1 cellular context compared by ENCODE assay signal in genomic region chr7:47580175-47580701, GRCh38.
TF ChIP-seq lines count a peak whose summit lies in the region.

No MANE protein-coding gene starts in this region.

TF ChIP-seq in HepG2, 621 proteins besides CTCF, POLR2A, EP300 and RAD21 (continued from another document and continues in another):
- TF ChIP-seq ATF4 (CRISPR knock-in tag; IDR thresholded peaks at IDR 0.05): no peak
- TF ChIP-seq, protein P1, sequence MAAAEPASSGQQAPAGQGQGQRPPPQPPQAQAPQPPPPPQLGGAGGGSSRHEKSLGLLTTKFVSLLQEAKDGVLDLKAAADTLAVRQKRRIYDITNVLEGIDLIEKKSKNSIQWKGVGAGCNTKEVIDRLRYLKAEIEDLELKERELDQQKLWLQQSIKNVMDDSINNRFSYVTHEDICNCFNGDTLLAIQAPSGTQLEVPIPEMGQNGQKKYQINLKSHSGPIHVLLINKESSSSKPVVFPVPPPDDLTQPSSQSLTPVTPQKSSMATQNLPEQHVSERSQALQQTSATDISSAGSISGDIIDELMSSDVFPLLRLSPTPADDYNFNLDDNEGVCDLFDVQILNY (CRISPR knock-in tag; conservative IDR thresholded peaks at IDR 0.05): no peak
- no peak for TF ChIP-seq ZNF703 (CRISPR knock-in tag; IDR thresholded peaks at IDR 0.05; ENCODE audit: borderline replicate concordance)
- TF ChIP-seq CHD4 (IDR thresholded peaks at IDR 0.05; ENCODE audit: borderline replicate concordance, low read length): peak; percentile 89; the same call in 1 of the 2 replicates
- no peak for TF ChIP-seq ZFP36L2 (CRISPR knock-in tag; IDR thresholded peaks at IDR 0.05)
- TF ChIP-seq ZNF572 (CRISPR knock-in tag; IDR thresholded peaks at IDR 0.05): no peak
- no peak for TF ChIP-seq KMT2B (CRISPR knock-in tag; IDR thresholded peaks at IDR 0.05)
- no peak for TF ChIP-seq ZSCAN5A (CRISPR knock-in tag; IDR thresholded peaks at IDR 0.05; ENCODE audit: borderline replicate concordance)
- no peak for TF ChIP-seq KAT7 (CRISPR knock-in tag; IDR thresholded peaks at IDR 0.05; ENCODE audit: borderline replicate concordance)
- TF ChIP-seq ZFP62 (CRISPR knock-in tag; IDR thresholded peaks at IDR 0.05): no peak
- TF ChIP-seq ZNF883 (CRISPR knock-in tag; IDR thresholded peaks at IDR 0.05; ENCODE audit: not compliant biosample characterization): no peak
- no peak for TF ChIP-seq MLLT10 (CRISPR knock-in tag; IDR thresholded peaks at IDR 0.05)
- no peak for TF ChIP-seq ZNF367 (CRISPR knock-in tag; IDR thresholded peaks at IDR 0.05; ENCODE audit: borderline replicate concordance)
- TF ChIP-seq, protein P2, sequence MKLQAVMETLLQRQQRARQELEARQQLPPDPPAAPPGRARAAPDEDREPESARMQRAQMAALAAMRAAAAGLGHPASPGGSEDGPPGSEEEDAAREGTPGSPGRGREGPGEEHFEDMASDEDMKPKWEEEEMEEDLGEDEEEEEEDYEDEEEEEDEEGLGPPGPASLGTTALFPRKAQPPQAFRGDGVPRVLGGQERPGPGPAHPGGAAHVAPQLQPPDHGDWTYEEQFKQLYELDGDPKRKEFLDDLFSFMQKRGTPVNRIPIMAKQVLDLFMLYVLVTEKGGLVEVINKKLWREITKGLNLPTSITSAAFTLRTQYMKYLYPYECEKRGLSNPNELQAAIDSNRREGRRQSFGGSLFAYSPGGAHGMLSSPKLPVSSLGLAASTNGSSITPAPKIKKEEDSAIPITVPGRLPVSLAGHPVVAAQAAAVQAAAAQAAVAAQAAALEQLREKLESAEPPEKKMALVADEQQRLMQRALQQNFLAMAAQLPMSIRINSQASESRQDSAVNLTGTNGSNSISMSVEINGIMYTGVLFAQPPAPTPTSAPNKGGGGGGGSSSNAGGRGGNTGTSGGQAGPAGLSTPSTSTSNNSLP (IDR thresholded peaks at IDR 0.05; ENCODE audit: low read depth, low read length): 0 out of 2 replicates have a peak, but pooled peaks have one; percentile 46
- TF ChIP-seq NFYB (CRISPR knock-in tag; IDR thresholded peaks at IDR 0.05): no peak
- no peak for TF ChIP-seq EED (CRISPR knock-in tag; IDR thresholded peaks at IDR 0.05)
- no peak for TF ChIP-seq ZNF253 (CRISPR knock-in tag; IDR thresholded peaks at IDR 0.05; ENCODE audit: borderline replicate concordance)
- TF ChIP-seq ZNF235 (CRISPR knock-in tag; IDR thresholded peaks at IDR 0.05; ENCODE audit: borderline replicate concordance): no peak
- no peak for TF ChIP-seq NAIF1 (CRISPR knock-in tag; IDR thresholded peaks at IDR 0.05; ENCODE audit: borderline replicate concordance)
- TF ChIP-seq, protein P3, sequence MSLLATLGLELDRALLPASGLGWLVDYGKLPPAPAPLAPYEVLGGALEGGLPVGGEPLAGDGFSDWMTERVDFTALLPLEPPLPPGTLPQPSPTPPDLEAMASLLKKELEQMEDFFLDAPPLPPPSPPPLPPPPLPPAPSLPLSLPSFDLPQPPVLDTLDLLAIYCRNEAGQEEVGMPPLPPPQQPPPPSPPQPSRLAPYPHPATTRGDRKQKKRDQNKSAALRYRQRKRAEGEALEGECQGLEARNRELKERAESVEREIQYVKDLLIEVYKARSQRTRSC (CRISPR knock-in tag; IDR thresholded peaks at IDR 0.05; ENCODE audit: low read depth): no peak
- TF ChIP-seq, protein P4, sequence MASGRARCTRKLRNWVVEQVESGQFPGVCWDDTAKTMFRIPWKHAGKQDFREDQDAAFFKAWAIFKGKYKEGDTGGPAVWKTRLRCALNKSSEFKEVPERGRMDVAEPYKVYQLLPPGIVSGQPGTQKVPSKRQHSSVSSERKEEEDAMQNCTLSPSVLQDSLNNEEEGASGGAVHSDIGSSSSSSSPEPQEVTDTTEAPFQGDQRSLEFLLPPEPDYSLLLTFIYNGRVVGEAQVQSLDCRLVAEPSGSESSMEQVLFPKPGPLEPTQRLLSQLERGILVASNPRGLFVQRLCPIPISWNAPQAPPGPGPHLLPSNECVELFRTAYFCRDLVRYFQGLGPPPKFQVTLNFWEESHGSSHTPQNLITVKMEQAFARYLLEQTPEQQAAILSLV (CRISPR knock-in tag; IDR thresholded peaks at IDR 0.05; ENCODE audit: borderline replicate concordance): no peak
- TF ChIP-seq SMAD9 (CRISPR knock-in tag; IDR thresholded peaks at IDR 0.05): no peak
- TF ChIP-seq, protein P5, sequence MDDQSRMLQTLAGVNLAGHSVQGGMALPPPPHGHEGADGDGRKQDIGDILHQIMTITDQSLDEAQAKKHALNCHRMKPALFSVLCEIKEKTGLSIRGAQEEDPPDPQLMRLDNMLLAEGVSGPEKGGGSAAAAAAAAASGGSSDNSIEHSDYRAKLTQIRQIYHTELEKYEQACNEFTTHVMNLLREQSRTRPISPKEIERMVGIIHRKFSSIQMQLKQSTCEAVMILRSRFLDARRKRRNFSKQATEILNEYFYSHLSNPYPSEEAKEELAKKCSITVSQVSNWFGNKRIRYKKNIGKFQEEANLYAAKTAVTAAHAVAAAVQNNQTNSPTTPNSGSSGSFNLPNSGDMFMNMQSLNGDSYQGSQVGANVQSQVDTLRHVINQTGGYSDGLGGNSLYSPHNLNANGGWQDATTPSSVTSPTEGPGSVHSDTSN (CRISPR knock-in tag; IDR thresholded peaks at IDR 0.05; ENCODE audit: borderline replicate concordance): no peak
- no peak for TF ChIP-seq REPIN1 (CRISPR knock-in tag; IDR thresholded peaks at IDR 0.05; ENCODE audit: borderline replicate concordance, low read depth)
- TF ChIP-seq, protein P6, sequence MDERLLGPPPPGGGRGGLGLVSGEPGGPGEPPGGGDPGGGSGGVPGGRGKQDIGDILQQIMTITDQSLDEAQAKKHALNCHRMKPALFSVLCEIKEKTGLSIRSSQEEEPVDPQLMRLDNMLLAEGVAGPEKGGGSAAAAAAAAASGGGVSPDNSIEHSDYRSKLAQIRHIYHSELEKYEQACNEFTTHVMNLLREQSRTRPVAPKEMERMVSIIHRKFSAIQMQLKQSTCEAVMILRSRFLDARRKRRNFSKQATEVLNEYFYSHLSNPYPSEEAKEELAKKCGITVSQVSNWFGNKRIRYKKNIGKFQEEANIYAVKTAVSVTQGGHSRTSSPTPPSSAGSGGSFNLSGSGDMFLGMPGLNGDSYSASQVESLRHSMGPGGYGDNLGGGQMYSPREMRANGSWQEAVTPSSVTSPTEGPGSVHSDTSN (CRISPR knock-in tag; IDR thresholded peaks at IDR 0.05): no peak
- TF ChIP-seq MYC (CRISPR knock-in tag; IDR thresholded peaks at IDR 0.05; ENCODE audit: borderline replicate concordance): no peak
- no peak for TF ChIP-seq MXD3 (CRISPR knock-in tag; IDR thresholded peaks at IDR 0.05)
- no peak for TF ChIP-seq JARID2 (CRISPR knock-in tag; IDR thresholded peaks at IDR 0.05; ENCODE audit: insufficient replicate concordance)
- TF ChIP-seq TRIM22 (IDR thresholded peaks at IDR 0.05): no peak
- TF ChIP-seq, protein P7, sequence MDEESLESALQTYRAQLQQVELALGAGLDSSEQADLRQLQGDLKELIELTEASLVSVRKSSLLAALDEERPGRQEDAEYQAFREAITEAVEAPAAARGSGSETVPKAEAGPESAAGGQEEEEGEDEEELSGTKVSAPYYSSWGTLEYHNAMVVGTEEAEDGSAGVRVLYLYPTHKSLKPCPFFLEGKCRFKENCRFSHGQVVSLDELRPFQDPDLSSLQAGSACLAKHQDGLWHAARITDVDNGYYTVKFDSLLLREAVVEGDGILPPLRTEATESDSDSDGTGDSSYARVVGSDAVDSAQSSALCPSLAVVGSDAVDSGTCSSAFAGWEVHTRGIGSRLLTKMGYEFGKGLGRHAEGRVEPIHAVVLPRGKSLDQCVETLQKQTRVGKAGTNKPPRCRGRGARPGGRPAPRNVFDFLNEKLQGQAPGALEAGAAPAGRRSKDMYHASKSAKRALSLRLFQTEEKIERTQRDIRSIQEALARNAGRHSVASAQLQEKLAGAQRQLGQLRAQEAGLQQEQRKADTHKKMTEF (CRISPR knock-in tag; IDR thresholded peaks at IDR 0.05): peak; percentile 40; the same call in 1 of the 2 replicates
- no peak for TF ChIP-seq ZNF761 (CRISPR knock-in tag; conservative IDR thresholded peaks at IDR 0.05)
- no peak for TF ChIP-seq ZNF710 (CRISPR knock-in tag; IDR thresholded peaks at IDR 0.05; ENCODE audit: borderline replicate concordance)
- no peak for TF ChIP-seq KAT8 (CRISPR knock-in tag; IDR thresholded peaks at IDR 0.05)
- TF ChIP-seq, protein P8, sequence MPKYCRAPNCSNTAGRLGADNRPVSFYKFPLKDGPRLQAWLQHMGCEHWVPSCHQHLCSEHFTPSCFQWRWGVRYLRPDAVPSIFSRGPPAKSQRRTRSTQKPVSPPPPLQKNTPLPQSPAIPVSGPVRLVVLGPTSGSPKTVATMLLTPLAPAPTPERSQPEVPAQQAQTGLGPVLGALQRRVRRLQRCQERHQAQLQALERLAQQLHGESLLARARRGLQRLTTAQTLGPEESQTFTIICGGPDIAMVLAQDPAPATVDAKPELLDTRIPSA (CRISPR knock-in tag; IDR thresholded peaks at IDR 0.05; ENCODE audit: borderline replicate concordance): no peak
- TF ChIP-seq, protein P9, sequence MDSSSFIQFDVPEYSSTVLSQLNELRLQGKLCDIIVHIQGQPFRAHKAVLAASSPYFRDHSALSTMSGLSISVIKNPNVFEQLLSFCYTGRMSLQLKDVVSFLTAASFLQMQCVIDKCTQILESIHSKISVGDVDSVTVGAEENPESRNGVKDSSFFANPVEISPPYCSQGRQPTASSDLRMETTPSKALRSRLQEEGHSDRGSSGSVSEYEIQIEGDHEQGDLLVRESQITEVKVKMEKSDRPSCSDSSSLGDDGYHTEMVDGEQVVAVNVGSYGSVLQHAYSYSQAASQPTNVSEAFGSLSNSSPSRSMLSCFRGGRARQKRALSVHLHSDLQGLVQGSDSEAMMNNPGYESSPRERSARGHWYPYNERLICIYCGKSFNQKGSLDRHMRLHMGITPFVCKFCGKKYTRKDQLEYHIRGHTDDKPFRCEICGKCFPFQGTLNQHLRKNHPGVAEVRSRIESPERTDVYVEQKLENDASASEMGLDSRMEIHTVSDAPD (CRISPR knock-in tag; IDR thresholded peaks at IDR 0.05): no peak
- TF ChIP-seq EEA1 (CRISPR knock-in tag; IDR thresholded peaks at IDR 0.05; ENCODE audit: borderline replicate concordance): no peak
- TF ChIP-seq ZNF772 (CRISPR knock-in tag; IDR thresholded peaks at IDR 0.05): no peak
- no peak; the same call in none of the 2 replicates for TF ChIP-seq PAXIP1 (CRISPR knock-in tag; conservative IDR thresholded peaks at IDR 0.05)
